ENCODE assay signal across 8 cellular contexts in genomic region chr6:12956991-12957320, GRCh38.
DNase-seq lines count a peak whose midpoint lies in the region; ATAC-seq and TF ChIP-seq lines count a peak whose summit lies in the region.

No MANE protein-coding gene starts in this region.

- H3K27ac ChIP-seq in heart left ventricle, result peak overlapping the region; percentile 1 to 91 (median 78)
- peak overlapping the region; percentile 75 to 80 for H3K27ac ChIP-seq in breast epithelium
- peak overlapping the region; percentile 69 to 78 for H3K27ac ChIP-seq in uterus

- H3K36me3 ChIP-seq in heart left ventricle, result no peaks in the 10 kb centered on the region
- H3K36me3 ChIP-seq in breast epithelium, result no peaks in the 10 kb centered on the region
- no peaks in the 10 kb centered on the region for H3K36me3 ChIP-seq in mucosa of descending colon (ENCODE audit: low read depth)
- H3K36me3 ChIP-seq in uterus, result no peaks in the 10 kb centered on the region

- intact Hi-C loops in heart left ventricle (cut with DNase I), result loop anchor here in 7 of 10 donors (2.0 to 5.0 kb wide), 5 partner anchors 55 to 375 kb away; partner anchors contain the start of gene TBC1D7 (in 2 of the 7)
- intact Hi-C loops in cardiac septum (cut with DNase I), result loop anchor here (5.0 kb wide), 1 partner anchor 60 kb away; no protein-coding TSS in a partner anchor
- intact Hi-C loops in breast epithelium (cut with DNase I; ENCODE audit: low total_unique reads), result no loop called here
- intact Hi-C loops in mucosa of descending colon (cut with DNase I, micrococcal nuclease), result no loop called here
- intact Hi-C loops in uterus (cut with DNase I; ENCODE audit: low total_unique reads), result no loop called here

- no peak for ATAC-seq in heart left ventricle
- ATAC-seq in mucosa of descending colon, result no peak
- ATAC-seq in GM21723 (IDR thresholded peaks at IDR 0.05; ENCODE audit: unreplicated experiment), result no peak
- ATAC-seq in HG03139 (IDR thresholded peaks at IDR 0.05; ENCODE audit: unreplicated experiment), result no peak

- peaks cover 0 to 34% (median 8%) of the 10 kb centered on the region in 12 donors for H3K4me1 ChIP-seq in heart left ventricle
- no peaks in the 10 kb centered on the region for H3K4me1 ChIP-seq in breast epithelium
- H3K4me1 ChIP-seq in mucosa of descending colon (ENCODE audit: low read depth), result no peaks in the 10 kb centered on the region
- no peaks in the 10 kb centered on the region for H3K4me1 ChIP-seq in uterus

- H3K9me3 ChIP-seq in heart left ventricle (no peaks in the 10 kb centered on the region), breast epithelium (no peaks in the 10 kb centered on the region), mucosa of descending colon (no peaks in the 10 kb centered on the region), uterus (no peaks in the 10 kb centered on the region)

- TF ChIP-seq CTCF in heart left ventricle (IDR thresholded peaks at IDR 0.05) (no peak), breast epithelium (IDR thresholded peaks at IDR 0.05) (no peak), mucosa of descending colon (IDR thresholded peaks at IDR 0.05) (no peak), uterus (IDR thresholded peaks at IDR 0.05) (no peak)

- H3K4me3 ChIP-seq in heart left ventricle (peak overlapping the region; percentile 40 to 79 (median 66)), breast epithelium (peak overlapping the region; percentile 62 to 76 (median 67)), mucosa of descending colon (peak overlapping the region; percentile 24), uterus (peak overlapping the region; percentile 51 to 59)

- TF ChIP-seq POLR2A in heart left ventricle (IDR thresholded peaks at IDR 0.05) (no peak), breast epithelium (IDR thresholded peaks at IDR 0.05) (no peak), uterus (IDR thresholded peaks at IDR 0.05) (no peak)

- H3K27me3 ChIP-seq in heart left ventricle (no peaks in the 10 kb centered on the region), breast epithelium (no peaks in the 10 kb centered on the region), uterus (no peaks in the 10 kb centered on the region)

- no peak for DNase-seq in heart left ventricle
- DNase-seq in cardiac septum (ENCODE audit: low spot score), result no peak
- DNase-seq in breast epithelium (ENCODE audit: low spot score in 2 of 2), result no peak
- DNase-seq in mucosa of descending colon, result no peak
- no peak for DNase-seq in uterus
- no peak for DNase-seq in NCI-H524 treated with DMSO at 0.1 percent for 48 hours (lab: John Stamatoyannopoulos, UW)

- 4 to 41% (median 31%) methylated on average over 5 to 6 of the region's 6 CpGs for WGBS in heart left ventricle, 4 donors

Comparison
In these comparisons a context has a peak if more than half of its experiments do, and no peak if none do; other contexts are left out.
1. intact Hi-C loops: an anchor here in heart left ventricle (2.0 to 5.0 kb wide) and cardiac septum (5.0 kb wide); none called in breast epithelium, mucosa of descending colon and uterus.